In genomic region chr10:61701055-61701705, GRCh38 we compare ENCODE assay signal across 25 cellular contexts. TPM values are rescaled to one million over a fixed set of nuclear protein-coding genes. Genes with fewer than 3 reads are reported as not detected.
DNase-seq lines count a peak whose midpoint lies in the region; ATAC-seq, FAIRE-seq and TF ChIP-seq lines count a peak whose summit lies in the region.
"Had no signal": no experiment of that assay in that cellular context is flagged by ENCODE, and none has a peak within 500 bp of the region (broad histone marks: within the 10 kb centered on the region; RNA-seq: fewer than 3 reads in every experiment).

No MANE protein-coding gene starts in this region.

- no peaks in the 10 kb centered on the region for H4K20me1 ChIP-seq in SK-N-SH (ENCODE audit: insufficient read depth)

- 0 out of 2 replicates have a peak, but pooled peaks have one; percentile 21 for TF ChIP-seq CTCF in SK-N-SH (IDR thresholded peaks at IDR 0.05)
- peak; percentile 5 for TF ChIP-seq CTCF in RWPE2 (IDR thresholded peaks at IDR 0.05; ENCODE audit: poor library complexity, severe bottlenecking)
- no peak for TF ChIP-seq CTCF in fibroblast of villous mesenchyme (IDR thresholded peaks at IDR 0.05; ENCODE audit: insufficient read depth, low read depth, low read length)

- H3K4me3 ChIP-seq in SK-N-SH (ENCODE audit: low read depth in 2 of 2, low read length in 1 of 2) (no peak overlapping the region), RWPE2 (ENCODE audit: severe bottlenecking) (no peak overlapping the region), fibroblast of villous mesenchyme (ENCODE audit: low read depth, low read length) (no peak overlapping the region), small intestine (ENCODE audit: low read depth in 1 of 2, low read length in 2 of 2) (no peak overlapping the region)
- H3K4me3 ChIP-seq: body of pancreas, gastrocnemius medialis had no signal

- H3K36me3 ChIP-seq in SK-N-SH (replicated peaks in 1 of 2; ENCODE audit: control insufficient read depth in 1 of 2, insufficient read depth in 2 of 2, low read length in 1 of 2) = no peaks in the 10 kb centered on the region
- no peaks in the 10 kb centered on the region for H3K36me3 ChIP-seq in RWPE2 (ENCODE audit: low read depth)
- H3K36me3 ChIP-seq in small intestine (ENCODE audit: control insufficient read depth in 2 of 2, insufficient read depth in 2 of 2, low read length in 2 of 2) = no peaks in the 10 kb centered on the region
- H3K36me3 ChIP-seq: gastrocnemius medialis had no signal

- H3K9me3 ChIP-seq in SK-N-SH = 0 out of 2 replicates have a peak, but pooled peaks cover 3% of the 10 kb centered on the region
- H3K9me3 ChIP-seq in RWPE2 (ENCODE audit: severe bottlenecking) = no peaks in the 10 kb centered on the region
- no peaks in the 10 kb centered on the region for H3K9me3 ChIP-seq in small intestine (ENCODE audit: control insufficient read depth, low read depth)
- H3K9me3 ChIP-seq: body of pancreas, gastrocnemius medialis had no signal

- 50% methylated on average over 2 of the region's 2 CpGs for WGBS in SK-N-SH (ENCODE audit: low lambda C conversion rate)
- WGBS in small intestine, 3 donors = 49 to 51% (median 50%) methylated on average over 2 of the region's 2 CpGs

- H3K4me1 ChIP-seq in SK-N-SH (ENCODE audit: control insufficient read depth in 1 of 2, insufficient read depth in 2 of 2, low read depth in 1 of 2, low read length in 1 of 2) (peaks cover 0 to 4% of the 10 kb centered on the region in 2 experiments; a peak in 1 of 4 replicates), RWPE2 (ENCODE audit: insufficient read depth, poor library complexity, severe bottlenecking) (no peaks in the 10 kb centered on the region), small intestine (ENCODE audit: control insufficient read depth in 2 of 2, insufficient read depth in 1 of 2, low read depth in 1 of 2, low read length in 1 of 2) (no peaks in the 10 kb centered on the region)
- H3K4me1 ChIP-seq: body of pancreas had no signal

- peak; percentile 19 for FAIRE-seq in small intestine (lab: Jason Lieb, UNC)

- TF ChIP-seq EP300 in SK-N-SH (IDR thresholded peaks at IDR 0.05; ENCODE audit: borderline replicate concordance in 1 of 2, low read depth in 1 of 2, low read length in 1 of 2) = no peak

- H3K27me3 ChIP-seq in SK-N-SH (ENCODE audit: insufficient read depth) (no peaks in the 10 kb centered on the region), RWPE2 (ENCODE audit: insufficient read depth, poor library complexity, severe bottlenecking) (no peaks in the 10 kb centered on the region), small intestine (ENCODE audit: control insufficient read depth in 2 of 2, insufficient read depth in 2 of 2, low read length in 2 of 2) (no peaks in the 10 kb centered on the region)
- H3K27me3 ChIP-seq: body of pancreas, gastrocnemius medialis had no signal

- H3K79me2 ChIP-seq in SK-N-SH (ENCODE audit: insufficient read depth) = no peaks in the 10 kb centered on the region

- CTCF ChIA-PET in SK-N-SH (lab: Yijun Ruan, JAX) = interaction anchor here (1.2 kb wide), 1 partner anchor 14 kb away, joined by 3 read pairs; no protein-coding TSS in a partner anchor

- no peak overlapping the region for H2AFZ ChIP-seq in SK-N-SH (ENCODE audit: low read depth)

- ATAC-seq in SK-N-SH treated with all-trans-retinoic acid at 6 μM for 48 hours (no peak), RWPE2 (ENCODE audit: low read depth) (no peak), HG02870 (IDR thresholded peaks at IDR 0.05; ENCODE audit: unreplicated experiment) (no peak)
- ATAC-seq: body of pancreas, gastrocnemius medialis, natural killer cell had no signal

- H3K27ac ChIP-seq in SK-N-SH (ENCODE audit: low read depth in 2 of 2, low read length in 1 of 2) (no peak overlapping the region), RWPE2 (ENCODE audit: poor library complexity, severe bottlenecking) (no peak overlapping the region), small intestine (ENCODE audit: low read depth in 1 of 2, low read length in 1 of 2) (no peak overlapping the region)
- H3K27ac ChIP-seq: 22Rv1, body of pancreas, gastrocnemius medialis had no signal

- no peaks in the 10 kb centered on the region for H3K9me2 ChIP-seq in SK-N-SH

- DNase-seq in SK-N-SH (no peak), RWPE2 (ENCODE audit: low spot score) (no peak), fibroblast of villous mesenchyme (ENCODE audit: low read depth) (peak; percentile 62), small intestine (no peak), SKM-1 (lab: John Stamatoyannopoulos, UW; ENCODE audit: unreplicated experiment) (no peak)
- no peak for DNase-seq in activated CD8-positive, alpha-beta memory T cell treated with anti-CD3 and anti-CD28 coated beads, Interleukin-2, amount 50 U/mL, for 48 hours
- DNase-seq: activated B cell treated with CpG ODN at 0.5 μM for 24 hours; body of pancreas; CD4-positive, CD25-positive, alpha-beta regulatory T cell; cortex of kidney; DMS53; gastrocnemius medialis; Karpas-422; mesenchymal stem cell; natural killer cell; NCI-H1105; NCI-H524; posterior cingulate gyrus; SHP77 treated with DMSO at 0.1 percent for 48 hours had no signal

- no peaks in the 10 kb centered on the region for H3F3A ChIP-seq in SK-N-SH (replicated peaks; ENCODE audit: insufficient read depth)

- POLR2A ChIA-PET in SK-N-SH (lab: Yijun Ruan, JAX) = no interaction called here

- no peak overlapping the region for H3K4me2 ChIP-seq in SK-N-SH

- TF ChIP-seq RAD21 in SK-N-SH (IDR thresholded peaks at IDR 0.05; ENCODE audit: low read length) = no peak

- no peak overlapping the region for H3K9ac ChIP-seq in SK-N-SH

TF ChIP-seq in SK-N-SH, 30 proteins besides CTCF, POLR2A, EP300 and RAD21:
- TF ChIP-seq EZH2phosphoT487 (IDR thresholded peaks at IDR 0.05; ENCODE audit: borderline replicate concordance, low read depth) = no peak
- TF ChIP-seq, protein P1, sequence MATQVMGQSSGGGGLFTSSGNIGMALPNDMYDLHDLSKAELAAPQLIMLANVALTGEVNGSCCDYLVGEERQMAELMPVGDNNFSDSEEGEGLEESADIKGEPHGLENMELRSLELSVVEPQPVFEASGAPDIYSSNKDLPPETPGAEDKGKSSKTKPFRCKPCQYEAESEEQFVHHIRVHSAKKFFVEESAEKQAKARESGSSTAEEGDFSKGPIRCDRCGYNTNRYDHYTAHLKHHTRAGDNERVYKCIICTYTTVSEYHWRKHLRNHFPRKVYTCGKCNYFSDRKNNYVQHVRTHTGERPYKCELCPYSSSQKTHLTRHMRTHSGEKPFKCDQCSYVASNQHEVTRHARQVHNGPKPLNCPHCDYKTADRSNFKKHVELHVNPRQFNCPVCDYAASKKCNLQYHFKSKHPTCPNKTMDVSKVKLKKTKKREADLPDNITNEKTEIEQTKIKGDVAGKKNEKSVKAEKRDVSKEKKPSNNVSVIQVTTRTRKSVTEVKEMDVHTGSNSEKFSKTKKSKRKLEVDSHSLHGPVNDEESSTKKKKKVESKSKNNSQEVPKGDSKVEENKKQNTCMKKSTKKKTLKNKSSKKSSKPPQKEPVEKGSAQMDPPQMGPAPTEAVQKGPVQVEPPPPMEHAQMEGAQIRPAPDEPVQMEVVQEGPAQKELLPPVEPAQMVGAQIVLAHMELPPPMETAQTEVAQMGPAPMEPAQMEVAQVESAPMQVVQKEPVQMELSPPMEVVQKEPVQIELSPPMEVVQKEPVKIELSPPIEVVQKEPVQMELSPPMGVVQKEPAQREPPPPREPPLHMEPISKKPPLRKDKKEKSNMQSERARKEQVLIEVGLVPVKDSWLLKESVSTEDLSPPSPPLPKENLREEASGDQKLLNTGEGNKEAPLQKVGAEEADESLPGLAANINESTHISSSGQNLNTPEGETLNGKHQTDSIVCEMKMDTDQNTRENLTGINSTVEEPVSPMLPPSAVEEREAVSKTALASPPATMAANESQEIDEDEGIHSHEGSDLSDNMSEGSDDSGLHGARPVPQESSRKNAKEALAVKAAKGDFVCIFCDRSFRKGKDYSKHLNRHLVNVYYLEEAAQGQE (IDR thresholded peaks at IDR 0.05; ENCODE audit: low read depth, low read length) = no peak
- TF ChIP-seq MEF2A (IDR thresholded peaks at IDR 0.05; ENCODE audit: borderline replicate concordance, low read depth) = no peak
- no peak for TF ChIP-seq NRF1 (IDR thresholded peaks at IDR 0.05; ENCODE audit: low read depth, low read length)
- no peak for TF ChIP-seq TCF12 (IDR thresholded peaks at IDR 0.05)

TF ChIP-seq in SK-N-SH treated with all-trans-retinoic acid at 6 μM for 48 hours, 23 proteins besides CTCF, POLR2A, EP300 and RAD21:
- TF ChIP-seq ZC3H10 (CRISPR knock-in tag; IDR thresholded peaks at IDR 0.05) (no peak), CSDC2 (CRISPR knock-in tag; IDR thresholded peaks at IDR 0.05) (no peak), ARNTL (CRISPR knock-in tag; IDR thresholded peaks at IDR 0.05; ENCODE audit: borderline replicate concordance, low read depth) (no peak), CSRNP3 (CRISPR knock-in tag; IDR thresholded peaks at IDR 0.05) (no peak)
- TF ChIP-seq, protein P2, sequence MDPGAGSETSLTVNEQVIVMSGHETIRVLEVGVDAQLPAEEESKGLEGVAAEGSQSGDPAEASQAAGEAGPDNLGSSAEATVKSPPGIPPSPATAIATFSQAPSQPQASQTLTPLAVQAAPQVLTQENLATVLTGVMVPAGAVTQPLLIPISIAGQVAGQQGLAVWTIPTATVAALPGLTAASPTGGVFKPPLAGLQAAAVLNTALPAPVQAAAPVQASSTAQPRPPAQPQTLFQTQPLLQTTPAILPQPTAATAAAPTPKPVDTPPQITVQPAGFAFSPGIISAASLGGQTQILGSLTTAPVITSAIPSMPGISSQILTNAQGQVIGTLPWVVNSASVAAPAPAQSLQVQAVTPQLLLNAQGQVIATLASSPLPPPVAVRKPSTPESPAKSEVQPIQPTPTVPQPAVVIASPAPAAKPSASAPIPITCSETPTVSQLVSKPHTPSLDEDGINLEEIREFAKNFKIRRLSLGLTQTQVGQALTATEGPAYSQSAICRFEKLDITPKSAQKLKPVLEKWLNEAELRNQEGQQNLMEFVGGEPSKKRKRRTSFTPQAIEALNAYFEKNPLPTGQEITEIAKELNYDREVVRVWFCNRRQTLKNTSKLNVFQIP (CRISPR knock-in tag; IDR thresholded peaks at IDR 0.05; ENCODE audit: borderline replicate concordance, low read depth) = no peak

RNA-seq across cellular contexts. Expression of gene CABCOCO1, which starts 38.5 kb away (rescaled TPM):
- 0.71 and 0.94 TPM in 2 replicates for polyA plus RNA-seq in SK-N-SH (2012; rRNA removed)
- 1.6 and 2.2 TPM in 2 replicates for polyA plus RNA-seq in SK-N-SH (2012; cell fraction: cytosol; rRNA removed)
- 0.11 and 0.44 TPM in 2 replicates for polyA plus RNA-seq in SK-N-SH (2012; cell fraction: nucleus; rRNA removed)
- 0.43 and 3.2 TPM in 2 replicates for total RNA-seq in fibroblast of villous mesenchyme
- polyA plus RNA-seq in small intestine = under 1 TPM in 1 of 3 donors, not detected in 2; 0.15 TPM
- total RNA-seq: activated B cell treated with CpG ODN at 0.5 μM for 24 hours; activated CD8-positive, alpha-beta memory T cell treated with anti-CD3 and anti-CD28 coated beads for 36 hours; activated T-helper 1 cell treated with anti-CD3 and anti-CD28 coated beads, Interleukin-12 subunit alpha, Interleukin-12 subunit beta, Interleukin-2, Interleukin-4 antibody, amounts not matched to agents 30 ng/mL and 10 ng/mL and 1 ng/mL, durations not matched to agents 14 hours and 24 hours and 36 hours; body of pancreas; CD4-positive, CD25-positive, alpha-beta regulatory T cell; gastrocnemius medialis; natural killer cell; T-helper 2 cell treated with Interferon-gamma antibody and Interleukin-4, amounts not matched to agents 100 ng/mL and 5 ng/mL, for 36 hours had no signal
- polyA plus RNA-seq: CD4-positive, CD25-positive, alpha-beta regulatory T cell had no signal
